In the genomic region with DNA sequence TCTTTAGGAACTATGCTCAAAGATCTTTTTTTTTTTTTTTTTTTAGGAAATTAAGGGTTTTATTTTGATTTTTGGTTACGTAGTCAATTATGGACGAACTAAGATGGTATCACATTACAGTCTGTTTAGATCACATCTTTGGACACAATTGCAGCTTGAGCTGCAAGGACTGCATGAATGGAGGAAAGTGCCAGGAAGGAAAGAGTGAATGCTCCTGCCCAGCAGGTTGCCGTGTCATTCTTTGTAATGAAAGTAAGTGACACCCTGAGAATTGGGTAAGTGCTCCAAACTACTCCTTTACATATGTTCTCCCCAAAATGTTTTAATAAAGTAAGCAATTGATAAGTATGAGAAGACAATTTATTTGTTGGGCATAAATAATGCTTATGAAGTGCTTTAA, we compare ENCODE assay signal across 1 cellular context.
TF ChIP-seq lines count a peak whose summit lies in the region.

No MANE protein-coding gene starts in this region.

TF ChIP-seq in GM23338, 12 proteins besides CTCF, POLR2A, EP300 and RAD21 (continued from another document):
- TF ChIP-seq, protein P1, sequence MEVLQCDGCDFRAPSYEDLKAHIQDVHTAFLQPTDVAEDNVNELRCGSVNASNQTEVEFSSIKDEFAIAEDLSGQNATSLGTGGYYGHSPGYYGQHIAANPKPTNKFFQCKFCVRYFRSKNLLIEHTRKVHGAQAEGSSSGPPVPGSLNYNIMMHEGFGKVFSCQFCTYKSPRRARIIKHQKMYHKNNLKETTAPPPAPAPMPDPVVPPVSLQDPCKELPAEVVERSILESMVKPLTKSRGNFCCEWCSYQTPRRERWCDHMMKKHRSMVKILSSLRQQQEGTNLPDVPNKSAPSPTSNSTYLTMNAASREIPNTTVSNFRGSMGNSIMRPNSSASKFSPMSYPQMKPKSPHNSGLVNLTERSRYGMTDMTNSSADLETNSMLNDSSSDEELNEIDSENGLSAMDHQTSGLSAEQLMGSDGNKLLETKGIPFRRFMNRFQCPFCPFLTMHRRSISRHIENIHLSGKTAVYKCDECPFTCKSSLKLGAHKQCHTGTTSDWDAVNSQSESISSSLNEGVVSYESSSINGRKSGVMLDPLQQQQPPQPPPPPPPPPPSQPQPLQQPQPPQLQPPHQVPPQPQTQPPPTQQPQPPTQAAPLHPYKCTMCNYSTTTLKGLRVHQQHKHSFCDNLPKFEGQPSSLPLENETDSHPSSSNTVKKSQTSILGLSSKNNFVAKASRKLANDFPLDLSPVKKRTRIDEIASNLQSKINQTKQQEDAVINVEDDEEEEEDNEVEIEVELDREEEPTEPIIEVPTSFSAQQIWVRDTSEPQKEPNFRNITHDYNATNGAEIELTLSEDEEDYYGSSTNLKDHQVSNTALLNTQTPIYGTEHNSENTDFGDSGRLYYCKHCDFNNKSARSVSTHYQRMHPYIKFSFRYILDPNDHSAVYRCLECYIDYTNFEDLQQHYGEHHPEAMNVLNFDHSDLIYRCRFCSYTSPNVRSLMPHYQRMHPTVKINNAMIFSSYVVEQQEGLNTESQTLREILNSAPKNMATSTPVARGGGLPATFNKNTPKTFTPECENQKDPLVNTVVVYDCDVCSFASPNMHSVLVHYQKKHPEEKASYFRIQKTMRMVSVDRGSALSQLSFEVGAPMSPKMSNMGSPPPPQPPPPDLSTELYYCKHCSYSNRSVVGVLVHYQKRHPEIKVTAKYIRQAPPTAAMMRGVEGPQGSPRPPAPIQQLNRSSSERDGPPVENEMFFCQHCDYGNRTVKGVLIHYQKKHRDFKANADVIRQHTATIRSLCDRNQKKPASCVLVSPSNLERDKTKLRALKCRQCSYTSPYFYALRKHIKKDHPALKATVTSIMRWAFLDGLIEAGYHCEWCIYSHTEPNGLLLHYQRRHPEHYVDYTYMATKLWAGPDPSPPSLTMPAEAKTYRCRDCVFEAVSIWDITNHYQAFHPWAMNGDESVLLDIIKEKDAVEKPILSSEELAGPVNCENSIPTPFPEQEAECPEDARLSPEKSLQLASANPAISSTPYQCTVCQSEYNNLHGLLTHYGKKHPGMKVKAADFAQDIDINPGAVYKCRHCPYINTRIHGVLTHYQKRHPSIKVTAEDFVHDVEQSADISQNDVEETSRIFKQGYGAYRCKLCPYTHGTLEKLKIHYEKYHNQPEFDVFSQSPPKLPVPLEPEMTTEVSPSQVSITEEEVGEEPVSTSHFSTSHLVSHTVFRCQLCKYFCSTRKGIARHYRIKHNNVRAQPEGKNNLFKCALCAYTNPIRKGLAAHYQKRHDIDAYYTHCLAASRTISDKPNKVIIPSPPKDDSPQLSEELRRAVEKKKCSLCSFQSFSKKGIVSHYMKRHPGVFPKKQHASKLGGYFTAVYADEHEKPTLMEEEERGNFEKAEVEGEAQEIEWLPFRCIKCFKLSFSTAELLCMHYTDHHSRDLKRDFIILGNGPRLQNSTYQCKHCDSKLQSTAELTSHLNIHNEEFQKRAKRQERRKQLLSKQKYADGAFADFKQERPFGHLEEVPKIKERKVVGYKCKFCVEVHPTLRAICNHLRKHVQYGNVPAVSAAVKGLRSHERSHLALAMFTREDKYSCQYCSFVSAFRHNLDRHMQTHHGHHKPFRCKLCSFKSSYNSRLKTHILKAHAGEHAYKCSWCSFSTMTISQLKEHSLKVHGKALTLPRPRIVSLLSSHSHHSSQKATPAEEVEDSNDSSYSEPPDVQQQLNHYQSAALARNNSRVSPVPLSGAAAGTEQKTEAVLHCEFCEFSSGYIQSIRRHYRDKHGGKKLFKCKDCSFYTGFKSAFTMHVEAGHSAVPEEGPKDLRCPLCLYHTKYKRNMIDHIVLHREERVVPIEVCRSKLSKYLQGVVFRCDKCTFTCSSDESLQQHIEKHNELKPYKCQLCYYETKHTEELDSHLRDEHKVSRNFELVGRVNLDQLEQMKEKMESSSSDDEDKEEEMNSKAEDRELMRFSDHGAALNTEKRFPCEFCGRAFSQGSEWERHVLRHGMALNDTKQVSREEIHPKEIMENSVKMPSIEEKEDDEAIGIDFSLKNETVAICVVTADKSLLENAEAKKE (CRISPR knock-in tag; IDR thresholded peaks at IDR 0.05) = peak; percentile 85
